In genomic region chr12:95158919-95159318, GRCh38 we compare ENCODE assay signal across 26 cellular contexts.
"Had no signal": no experiment of that assay in that cellular context is flagged by ENCODE, and none has a peak within 500 bp of the region (broad histone marks: within the 10 kb centered on the region; RNA-seq: fewer than 3 reads in every experiment).

No MANE protein-coding gene starts in this region.

- H3K4me3 Mint-ChIP-seq: activated CD4-positive, alpha-beta memory T cell treated with anti-CD3 and anti-CD28 coated beads for 36 hours; activated CD4-positive, alpha-beta T cell treated with anti-CD3 and anti-CD28 coated beads, Interleukin-2, amount 10 ng/mL, durations not matched to agents 7 days and 5 days; activated T-cell treated with anti-CD3 and anti-CD28 coated beads, Interleukin-2, amount 50 U/mL, for 4 hours; brain; T-helper 1 cell treated with Interleukin-12 subunit alpha and Interleukin-12 subunit beta and Interleukin-4 antibody, amounts not matched to agents 30 μg/mL and 1 μg/mL, for 36 hours had no signal

- H3K27me3 ChIP-seq: Peyer's patch had no signal

- H3K27ac ChIP-seq: Peyer's patch, RWPE1 had no signal

- H3K9me3 ChIP-seq: Peyer's patch had no signal

- H3K27ac Mint-ChIP-seq: activated CD4-positive, alpha-beta memory T cell treated with anti-CD3 and anti-CD28 coated beads for 36 hours; activated CD4-positive, alpha-beta T cell treated with anti-CD3 and anti-CD28 coated beads, Interleukin-2, amount 10 ng/mL, durations not matched to agents 7 days and 5 days; activated naive CD4-positive, alpha-beta T cell treated with anti-CD3 and anti-CD28 coated beads, Interleukin-2, amount 50 U/mL, for 72 hours; brain; T-helper 1 cell treated with Interleukin-12 subunit alpha and Interleukin-12 subunit beta and Interleukin-4 antibody, amounts not matched to agents 30 μg/mL and 1 μg/mL, for 36 hours had no signal

- H3K4me1 Mint-ChIP-seq: activated CD4-positive, alpha-beta T cell treated with anti-CD3 and anti-CD28 coated beads, Interleukin-2, amount 10 ng/mL, durations not matched to agents 7 days and 5 days had no signal

- H3K9me3 Mint-ChIP-seq: activated CD4-positive, alpha-beta T cell treated with anti-CD3 and anti-CD28 coated beads, Interleukin-2, amount 10 ng/mL, durations not matched to agents 7 days and 5 days; brain; T-helper 1 cell treated with Interleukin-12 subunit alpha and Interleukin-12 subunit beta and Interleukin-4 antibody, amounts not matched to agents 30 μg/mL and 1 μg/mL, for 36 hours had no signal

- DNase-seq: activated CD4-positive, alpha-beta memory T cell treated with anti-CD3 and anti-CD28 coated beads for 36 hours; activated CD4-positive, alpha-beta T cell treated with anti-CD3 and anti-CD28 coated beads, Interleukin-2, amount 10 ng/mL, durations not matched to agents 7 days and 5 days; activated CD4-positive, CD25-positive, alpha-beta regulatory T cell; activated CD8-positive, alpha-beta memory T cell treated with anti-CD3 and anti-CD28 coated beads for 24 hours; activated effector memory CD4-positive, alpha-beta T cell treated with anti-CD3 and anti-CD28 coated beads, Interleukin-2, amount 50 U/mL, for 16 hours; activated naive CD4-positive, alpha-beta T cell treated with Interleukin-2 at 50 U/mL for 16 hours; activated T-cell treated with anti-CD3 and anti-CD28 coated beads, Interleukin-2, amount 50 U/mL, for 4 hours; amygdala; caudate nucleus; KG1; NCI-H1092; NCI-H1417 treated with DMSO at 0.1 percent for 48 hours; NCI-H1694; NCI-H2029; NCI-H2107; NCI-H2171 treated with DMSO at 0.1 percent for 48 hours; NCI-H226; NCI-H510A; NCI-H69; NK-92 treated with Interleukin-12 subunit alpha and Interleukin-12 subunit beta, amount 100 ng/mL, for 24 hours; Peyer's patch; SHP77 treated with DMSO at 0.1 percent for 48 hours had no signal

- H3K4me3 ChIP-seq: Peyer's patch had no signal

- H3K36me3 Mint-ChIP-seq: activated CD4-positive, alpha-beta memory T cell treated with anti-CD3 and anti-CD28 coated beads for 36 hours had no signal

- ATAC-seq: activated naive CD4-positive, alpha-beta T cell treated with anti-CD3 and anti-CD28 coated beads, Interleukin-2, amount 50 U/mL, for 72 hours; activated T-cell treated with anti-CD3 and anti-CD28 coated beads, Interleukin-2, amount 50 U/mL, for 4 hours had no signal

- H3K4me1 ChIP-seq: Peyer's patch had no signal
